In genomic region chr19:4980838-4981680, GRCh38 we compare ENCODE assay signal across 16 cellular contexts. TPM values are rescaled to one million over a fixed set of nuclear protein-coding genes. Genes with fewer than 3 reads are reported as not detected.
DNase-seq lines count a peak whose midpoint lies in the region; ATAC-seq, FAIRE-seq and TF ChIP-seq lines count a peak whose summit lies in the region.
"Had no signal": no experiment of that assay in that cellular context is flagged by ENCODE, and none has a peak within 500 bp of the region (broad histone marks: within the 10 kb centered on the region; RNA-seq: fewer than 3 reads in every experiment).

No MANE protein-coding gene starts in this region.

- H3K27me3 Mint-ChIP-seq in stimulated activated memory B cell treated with anti-CD40 and anti-IgM and Interleukin-4, amounts not matched to agents 10 μg/mL and 1 μg/mL and 100 μg/mL, for 72 hours, result no peaks in the 10 kb centered on the region
- H3K27me3 Mint-ChIP-seq: activated CD4-positive, alpha-beta memory T cell treated with anti-CD3 and anti-CD28 coated beads for 36 hours; CD4-positive, alpha-beta T cell; stimulated activated naive CD8-positive, alpha-beta T cell treated with anti-CD3 and anti-CD28 coated beads, Interleukin-15, Interleukin-2, amounts not matched to agents 100 ng/mL and 50 ng/mL, for 24 hours had no signal

- TF ChIP-seq EP300 in HepG2 (IDR thresholded peaks at IDR 0.05; ENCODE audit: low read depth in 2 of 2, low read length in 2 of 2), result no peak
- no peak for TF ChIP-seq EP300 in HepG2 (CRISPR knock-in tag; IDR thresholded peaks at IDR 0.05; ENCODE audit: borderline replicate concordance)

- H3K27me3 ChIP-seq in HepG2 (ENCODE audit: control insufficient read depth in 1 of 2, insufficient read depth in 2 of 2, low read length in 2 of 2), result no peaks in the 10 kb centered on the region

- H3K79me2 ChIP-seq in HepG2 (ENCODE audit: insufficient read depth, low read length), result peaks cover 66% of the 10 kb centered on the region

- H3K4me1 ChIP-seq in HepG2 (ENCODE audit: insufficient read depth, low read length), result peaks cover 15% of the 10 kb centered on the region

- H4K20me1 ChIP-seq in HepG2 (ENCODE audit: insufficient read depth, low read length), result peaks cover 55% of the 10 kb centered on the region

- TF ChIP-seq CTCF in GM12875 (IDR thresholded peaks at IDR 0.05; ENCODE audit: borderline replicate concordance, insufficient read depth, low read depth, low read length) (peak; percentile 73), HepG2 (CRISPR knock-in tag; IDR thresholded peaks at IDR 0.05) (no peak)

- ATAC-seq in HepG2, result no peak
- no peak for ATAC-seq in stimulated activated memory B cell treated with anti-CD40 and anti-IgM and Interleukin-4, amounts not matched to agents 10 μg/mL and 1 μg/mL and 100 μg/mL, for 72 hours

- H3K4me3 ChIP-seq in GM12875 (ENCODE audit: low read depth, low read length), result no peak overlapping the region
- no peak overlapping the region for H3K4me3 ChIP-seq in HepG2 (replicated peaks in 1 of 3; ENCODE audit: insufficient read depth in 1 of 3, low read depth in 2 of 3, low read length in 3 of 3)
- H3K4me3 ChIP-seq: skin epidermis had no signal

- no peak for TF ChIP-seq RAD21 in HepG2 (CRISPR knock-in tag; IDR thresholded peaks at IDR 0.05)

- H3K9ac ChIP-seq in HepG2 (ENCODE audit: insufficient read depth, low read depth, low read length), result no peak overlapping the region

- H2AFZ ChIP-seq in HepG2 (ENCODE audit: low read length), result no peak overlapping the region

- no peak for FAIRE-seq in HepG2 (lab: Jason Lieb, UNC)
- FAIRE-seq: islet of Langerhans had no signal

- peaks cover 86% of the 10 kb centered on the region for H3K4me1 Mint-ChIP-seq in stimulated activated memory B cell treated with anti-CD40 and anti-IgM and Interleukin-4, amounts not matched to agents 10 μg/mL and 1 μg/mL and 100 μg/mL, for 72 hours

- H3K27ac ChIP-seq in HepG2 (ENCODE audit: extremely low read length, insufficient read depth, low read length), result no peak overlapping the region

- POLR2A ChIA-PET in HepG2 (lab: Yijun Ruan, JAX), result no interaction called here

- peaks cover 8 to 28% of the 10 kb centered on the region in 2 experiments; a peak in 4 of 5 replicates for H3K36me3 ChIP-seq in HepG2 (replicated peaks in 1 of 2; ENCODE audit: control insufficient read depth in 1 of 2, insufficient read depth in 2 of 2, low read length in 2 of 2)

- H3K27ac Mint-ChIP-seq in stimulated activated memory B cell treated with anti-CD40 and anti-IgM and Interleukin-4, amounts not matched to agents 10 μg/mL and 1 μg/mL and 100 μg/mL, for 72 hours, result peak overlapping the region; percentile 37
- H3K27ac Mint-ChIP-seq: activated CD4-positive, alpha-beta memory T cell treated with anti-CD3 and anti-CD28 coated beads for 36 hours; activated T-cell treated with anti-CD3 and anti-CD28 coated beads, Interleukin-2, amount 50 U/mL, for 72 hours; CD4-positive, alpha-beta T cell; stimulated activated naive CD8-positive, alpha-beta T cell treated with anti-CD3 and anti-CD28 coated beads, Interleukin-15, Interleukin-2, amounts not matched to agents 100 ng/mL and 50 ng/mL, for 24 hours had no signal

- no peaks in the 10 kb centered on the region for H3K9me3 ChIP-seq in HepG2 (ENCODE audit: low read length)

- no peak overlapping the region for H3K4me3 Mint-ChIP-seq in stimulated activated memory B cell treated with anti-CD40 and anti-IgM and Interleukin-4, amounts not matched to agents 10 μg/mL and 1 μg/mL and 100 μg/mL, for 72 hours
- H3K4me3 Mint-ChIP-seq: activated CD4-positive, alpha-beta memory T cell treated with anti-CD3 and anti-CD28 coated beads for 36 hours; activated T-cell treated with anti-CD3 and anti-CD28 coated beads, Interleukin-2, amount 50 U/mL, for 72 hours; CD4-positive, alpha-beta T cell; stimulated activated naive CD8-positive, alpha-beta T cell treated with anti-CD3 and anti-CD28 coated beads, Interleukin-15, Interleukin-2, amounts not matched to agents 100 ng/mL and 50 ng/mL, for 24 hours had no signal

- TF ChIP-seq POLR2A in HepG2 (IDR thresholded peaks at IDR 0.05; ENCODE audit: insufficient read depth in 1 of 2, low read depth in 2 of 2, low read length in 2 of 2), result no peak

- H3K4me2 ChIP-seq in HepG2 (ENCODE audit: low read depth, low read length), result no peak overlapping the region

- no peaks in the 10 kb centered on the region for H3K9me3 Mint-ChIP-seq in stimulated activated memory B cell treated with anti-CD40 and anti-IgM and Interleukin-4, amounts not matched to agents 10 μg/mL and 1 μg/mL and 100 μg/mL, for 72 hours
- H3K9me3 Mint-ChIP-seq: activated CD4-positive, alpha-beta memory T cell treated with anti-CD3 and anti-CD28 coated beads for 36 hours; activated T-cell treated with anti-CD3 and anti-CD28 coated beads, Interleukin-2, amount 50 U/mL, for 72 hours; CD4-positive, alpha-beta T cell; stimulated activated naive CD8-positive, alpha-beta T cell treated with anti-CD3 and anti-CD28 coated beads, Interleukin-15, Interleukin-2, amounts not matched to agents 100 ng/mL and 50 ng/mL, for 24 hours had no signal

- CTCF ChIA-PET in HepG2 (lab: Yijun Ruan, JAX; ENCODE audit: low intra/inter-chr PET ratio, low total read pairs), result no interaction called here

- intact Hi-C loops in HepG2 (cut with micrococcal nuclease; ENCODE audit: unreplicated experiment), result no loop called here

- H3K36me3 Mint-ChIP-seq in stimulated activated memory B cell treated with anti-CD40 and anti-IgM and Interleukin-4, amounts not matched to agents 10 μg/mL and 1 μg/mL and 100 μg/mL, for 72 hours, result peaks cover 25% of the 10 kb centered on the region

- BruUV-seq in HepG2 (replicated peaks; lab: Mats Ljungman, UMichigan), result no TSS peak

- WGBS in HepG2 (ENCODE audit: low lambda C conversion rate), result 92% methylated on average over 13 of the region's 27 CpGs

- peak; percentile 11 for DNase-seq in RPMI8226
- no peak for DNase-seq in HepG2 (ENCODE audit: low spot score)
- DNase-seq in DMS114 treated with DMSO at 0.1 percent for 48 hours (lab: John Stamatoyannopoulos, UW; ENCODE audit: unreplicated experiment), result no peak
- no peak for DNase-seq in activated CD4-positive, alpha-beta T cell treated with anti-CD3 and anti-CD28 coated beads, Interleukin-2, amount 50 U/mL, for 48 hours
- DNase-seq in D341Med (ENCODE audit: low spot score), result no peak
- DNase-seq: activated CD4-positive, alpha-beta memory T cell treated with anti-CD3 and anti-CD28 coated beads for 36 hours; activated T-cell treated with anti-CD3 and anti-CD28 coated beads, Interleukin-2, amount 50 U/mL, for 72 hours; CD4-positive, alpha-beta T cell; central memory CD4-positive, alpha-beta T cell; NCI-H526 treated with DMSO at 0.1 percent for 48 hours; occipital lobe had no signal

- in situ Hi-C loops in HepG2 (cut with HindIII; ENCODE audit: extremely low pct_ligation_motif_present, low pct_unique_long_range_greater_than_20kb), result no loop called here

TF ChIP-seq in HepG2, 621 proteins besides CTCF, POLR2A, EP300 and RAD21 (continues in another document):
- TF ChIP-seq, protein P1, sequence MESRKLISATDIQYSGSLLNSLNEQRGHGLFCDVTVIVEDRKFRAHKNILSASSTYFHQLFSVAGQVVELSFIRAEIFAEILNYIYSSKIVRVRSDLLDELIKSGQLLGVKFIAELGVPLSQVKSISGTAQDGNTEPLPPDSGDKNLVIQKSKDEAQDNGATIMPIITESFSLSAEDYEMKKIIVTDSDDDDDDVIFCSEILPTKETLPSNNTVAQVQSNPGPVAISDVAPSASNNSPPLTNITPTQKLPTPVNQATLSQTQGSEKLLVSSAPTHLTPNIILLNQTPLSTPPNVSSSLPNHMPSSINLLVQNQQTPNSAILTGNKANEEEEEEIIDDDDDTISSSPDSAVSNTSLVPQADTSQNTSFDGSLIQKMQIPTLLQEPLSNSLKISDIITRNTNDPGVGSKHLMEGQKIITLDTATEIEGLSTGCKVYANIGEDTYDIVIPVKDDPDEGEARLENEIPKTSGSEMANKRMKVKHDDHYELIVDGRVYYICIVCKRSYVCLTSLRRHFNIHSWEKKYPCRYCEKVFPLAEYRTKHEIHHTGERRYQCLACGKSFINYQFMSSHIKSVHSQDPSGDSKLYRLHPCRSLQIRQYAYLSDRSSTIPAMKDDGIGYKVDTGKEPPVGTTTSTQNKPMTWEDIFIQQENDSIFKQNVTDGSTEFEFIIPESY (CRISPR knock-in tag; IDR thresholded peaks at IDR 0.05), result peak; percentile 36; the same call in 1 of the 2 replicates
- TF ChIP-seq ZNF724P (CRISPR knock-in tag; IDR thresholded peaks at IDR 0.05; ENCODE audit: borderline replicate concordance) (no peak), AGO2 (optimal IDR thresholded peaks at IDR 0.05; ENCODE audit: low read depth, low read length) (peak; percentile 13), PHF21A (CRISPR knock-in tag; IDR thresholded peaks at IDR 0.05) (no peak)

RNA-seq across cellular contexts. Expression of gene KDM4B, which starts 12.1 kb away (rescaled TPM):
- 4.4 and 4.9 TPM in 2 replicates for total RNA-seq in HepG2 (2016; rRNA removed; fragmentation: Illumina TruSeq; extraction: Trizol)
- 8.2 and 11.5 TPM in 2 replicates for total RNA-seq in HepG2 (2016; cell fraction: cytosol; rRNA removed; fragmentation: Illumina TruSeq; extraction: Trizol; ENCODE audit: low read depth)
- total RNA-seq in HepG2 (2016; cell fraction: insoluble cytoplasmic fraction; rRNA removed; fragmentation: Illumina TruSeq; extraction: Trizol), result 3.5 and 4.9 TPM in 2 replicates
- total RNA-seq in HepG2 (2016; cell fraction: membrane; rRNA removed; fragmentation: Illumina TruSeq; extraction: Trizol), result 3.1 and 3.8 TPM in 2 replicates
- 3.9 and 4.5 TPM in 2 replicates for total RNA-seq in HepG2 (2016; cell fraction: nucleus; rRNA removed; fragmentation: Illumina TruSeq; extraction: Trizol)
- polyA plus RNA-seq in HepG2 (2011; rRNA removed), result 14.6 and 18.6 TPM in 2 replicates
- polyA plus RNA-seq in HepG2 (2011; cell fraction: cytosol; rRNA removed), result 6.9 and 11.2 TPM in 2 replicates
- 33.5 and 43.5 TPM in 2 replicates for polyA plus RNA-seq in HepG2 (2011; cell fraction: nucleus; rRNA removed)
- 13.7 TPM in 2 replicates for polyA plus RNA-seq in HepG2 (2012)
- 0.49 and 0.51 TPM in 2 replicates for polyA plus RNA-seq in HepG2 (2016; cell fraction: cytosol; fragmentation: Illumina TruSeq; extraction: Trizol; ENCODE audit: low read depth)
- polyA plus RNA-seq in HepG2 (2016; cell fraction: insoluble cytoplasmic fraction; fragmentation: Illumina TruSeq; extraction: Trizol; ENCODE audit: low read depth), result 4.1 and 5.2 TPM in 2 replicates
- polyA plus RNA-seq in HepG2 (2016; cell fraction: membrane; fragmentation: Illumina TruSeq; extraction: Trizol; ENCODE audit: low read depth), result 0.86 and 1.2 TPM in 2 replicates
- 7.8 and 9.0 TPM in 2 replicates for polyA plus RNA-seq in HepG2 (2016; cell fraction: nucleus; fragmentation: Illumina TruSeq; extraction: Trizol; ENCODE audit: insufficient read depth, low read depth)
- polyA minus RNA-seq in HepG2 (2011; rRNA and poly(A)+ RNA removed; ENCODE audit: low replicate concordance), result 27.9 and 166 TPM in 2 replicates
- 29.8 and 30.8 TPM in 2 replicates for polyA minus RNA-seq in HepG2 (2011; cell fraction: cytosol; rRNA and poly(A)+ RNA removed)
- polyA minus RNA-seq in HepG2 (2011; cell fraction: nucleus; rRNA and poly(A)+ RNA removed), result 29.2 and 30.7 TPM in 2 replicates
